10 cellular contexts compared by ENCODE assay signal in genomic region chr5:470961-471749, GRCh38. TPM values are rescaled to one million over a fixed set of nuclear protein-coding genes. Genes with fewer than 3 reads are reported as not detected.
DNase-seq lines count a peak whose midpoint lies in the region; ATAC-seq lines count a peak whose summit lies in the region.
"Had no signal": no experiment of that assay in that cellular context is flagged by ENCODE, and none has a peak within 500 bp of the region (broad histone marks: within the 10 kb centered on the region; RNA-seq: fewer than 3 reads in every experiment).

No MANE protein-coding gene starts in this region.

- H3K27me3 Mint-ChIP-seq in activated CD8-positive, alpha-beta memory T cell treated with anti-CD3 and anti-CD28 coated beads, Interleukin-2, amount 10 ng/mL, durations not matched to agents 7 days and 5 days, result peaks cover 5% of the 10 kb centered on the region
- peaks cover 9% of the 10 kb centered on the region for H3K27me3 Mint-ChIP-seq in T-helper 2 cell treated with Interferon-gamma antibody and Interleukin-4, amounts not matched to agents 5 μg/mL and 100 μg/mL, for 36 hours (ENCODE audit: low read depth)
- peaks cover 17% of the 10 kb centered on the region for H3K27me3 Mint-ChIP-seq in stimulated activated naive CD8-positive, alpha-beta T cell treated with anti-CD3 and anti-CD28 coated beads, Interleukin-15, amount 100 ng/mL, for 72 hours

- ATAC-seq in activated CD8-positive, alpha-beta memory T cell treated with anti-CD3 and anti-CD28 coated beads, Interleukin-2, amount 10 ng/mL, durations not matched to agents 7 days and 5 days, result no peak
- ATAC-seq in left ventricle myocardium superior, result no peak
- no peak for ATAC-seq in stimulated activated naive CD8-positive, alpha-beta T cell treated with anti-CD3 and anti-CD28 coated beads, Interleukin-15, amount 100 ng/mL, for 72 hours
- ATAC-seq in HG03565 (IDR thresholded peaks at IDR 0.05; ENCODE audit: unreplicated experiment), result no peak
- no peak for ATAC-seq in GM19324 (IDR thresholded peaks at IDR 0.05; ENCODE audit: low FRiP score, unreplicated experiment)

- H3K4me1 Mint-ChIP-seq in activated CD8-positive, alpha-beta memory T cell treated with anti-CD3 and anti-CD28 coated beads, Interleukin-2, amount 10 ng/mL, durations not matched to agents 7 days and 5 days, result peaks cover 25% of the 10 kb centered on the region
- H3K4me1 Mint-ChIP-seq in T-helper 2 cell treated with Interferon-gamma antibody and Interleukin-4, amounts not matched to agents 5 μg/mL and 100 μg/mL, for 36 hours (ENCODE audit: low read depth), result peaks cover 14% of the 10 kb centered on the region
- H3K4me1 Mint-ChIP-seq in stimulated activated naive CD8-positive, alpha-beta T cell treated with anti-CD3 and anti-CD28 coated beads, Interleukin-15, amount 100 ng/mL, for 72 hours, result peaks cover 53% of the 10 kb centered on the region

- peaks cover 8% of the 10 kb centered on the region for H3K36me3 Mint-ChIP-seq in activated CD8-positive, alpha-beta memory T cell treated with anti-CD3 and anti-CD28 coated beads, Interleukin-2, amount 10 ng/mL, durations not matched to agents 7 days and 5 days
- H3K36me3 Mint-ChIP-seq in T-helper 2 cell treated with Interferon-gamma antibody and Interleukin-4, amounts not matched to agents 5 μg/mL and 100 μg/mL, for 36 hours (ENCODE audit: low read depth), result peaks cover 23% of the 10 kb centered on the region

- intact Hi-C loops in left ventricle myocardium superior (cut with micrococcal nuclease), result no loop called here

- H3K4me3 Mint-ChIP-seq in activated CD8-positive, alpha-beta memory T cell treated with anti-CD3 and anti-CD28 coated beads, Interleukin-2, amount 10 ng/mL, durations not matched to agents 7 days and 5 days, result peak overlapping the region; percentile 75
- peak overlapping the region; percentile 85 for H3K4me3 Mint-ChIP-seq in T-helper 2 cell treated with Interferon-gamma antibody and Interleukin-4, amounts not matched to agents 5 μg/mL and 100 μg/mL, for 36 hours
- peak overlapping the region; percentile 78 to 92 for H3K4me3 Mint-ChIP-seq in stimulated activated naive CD8-positive, alpha-beta T cell treated with anti-CD3 and anti-CD28 coated beads, Interleukin-15, amount 100 ng/mL, for 72 hours

- CTCF ChIA-PET in activated CD8-positive, alpha-beta memory T cell treated with anti-CD3 and anti-CD28 coated beads, Interleukin-2, amount 10 ng/mL, durations not matched to agents 7 days and 5 days (lab: Charles Lee), result interaction anchor here (1.0 to 4.8 kb wide), 4 partner anchors 25 to 282 kb away, joined by 3 to 28 read pairs (median 10); no protein-coding TSS in a partner anchor

- H3K9me3 Mint-ChIP-seq in activated CD8-positive, alpha-beta memory T cell treated with anti-CD3 and anti-CD28 coated beads, Interleukin-2, amount 10 ng/mL, durations not matched to agents 7 days and 5 days (ENCODE audit: low read depth), result no peaks in the 10 kb centered on the region
- H3K9me3 Mint-ChIP-seq in T-helper 2 cell treated with Interferon-gamma antibody and Interleukin-4, amounts not matched to agents 5 μg/mL and 100 μg/mL, for 36 hours, result no peaks in the 10 kb centered on the region
- no peaks in the 10 kb centered on the region for H3K9me3 Mint-ChIP-seq in stimulated activated naive CD8-positive, alpha-beta T cell treated with anti-CD3 and anti-CD28 coated beads, Interleukin-15, amount 100 ng/mL, for 72 hours

- DNase-seq in activated CD8-positive, alpha-beta memory T cell treated with anti-CD3 and anti-CD28 coated beads, Interleukin-2, amount 10 ng/mL, durations not matched to agents 7 days and 5 days, result no peak
- no peak for DNase-seq in activated CD8-positive, alpha-beta memory T cell treated with anti-CD3 and anti-CD28 coated beads for 24 hours
- DNase-seq in T-helper 2 cell treated with Interferon-gamma antibody and Interleukin-4, amounts not matched to agents 5 μg/mL and 100 μg/mL, for 36 hours (ENCODE audit: low spot score), result no peak
- DNase-seq in left ventricle myocardium superior (peak; percentile 22), NCI-H2227 treated with DMSO at 0.1 percent for 48 hours (lab: John Stamatoyannopoulos, UW) (no peak)
- DNase-seq in stimulated activated naive CD8-positive, alpha-beta T cell treated with anti-CD3 and anti-CD28 coated beads, Interleukin-15, amount 100 ng/mL, for 72 hours, result no peak
- DNase-seq: C1 segment of cervical spinal cord; effector CD4-positive, alpha-beta T cell had no signal

- H3K27ac Mint-ChIP-seq in activated CD8-positive, alpha-beta memory T cell treated with anti-CD3 and anti-CD28 coated beads, Interleukin-2, amount 10 ng/mL, durations not matched to agents 7 days and 5 days, result peak overlapping the region; percentile 79
- H3K27ac Mint-ChIP-seq in T-helper 2 cell treated with Interferon-gamma antibody and Interleukin-4, amounts not matched to agents 5 μg/mL and 100 μg/mL, for 36 hours, result peak overlapping the region; percentile 79
- no peak overlapping the region for H3K27ac Mint-ChIP-seq in stimulated activated naive CD8-positive, alpha-beta T cell treated with anti-CD3 and anti-CD28 coated beads, Interleukin-15, amount 100 ng/mL, for 72 hours

RNA-seq across cellular contexts. Expression of gene EXOC3, which starts 28.2 kb away (rescaled TPM):
- 10 to 100 TPM; 68.2 to 71.2 TPM for total RNA-seq in activated CD8-positive, alpha-beta memory T cell treated with anti-CD3 and anti-CD28 coated beads, Interleukin-2, amount 10 ng/mL, durations not matched to agents 7 days and 5 days
- total RNA-seq in left ventricle myocardium superior, result 49.1 TPM

RNA-seq across cellular contexts. Expression of gene SLC9A3, which starts 53.1 kb away (rescaled TPM):
- total RNA-seq in activated CD8-positive, alpha-beta memory T cell treated with anti-CD3 and anti-CD28 coated beads, Interleukin-2, amount 10 ng/mL, durations not matched to agents 7 days and 5 days, result 1 to 10 TPM; 1.3 to 1.7 TPM
- total RNA-seq in left ventricle myocardium superior, result 1.3 TPM

Comparison
In these comparisons a context has a peak if more than half of its experiments do, and no peak if none do; other contexts are left out.
1. H3K27ac Mint-ChIP-seq: peak in activated CD8-positive, alpha-beta memory T cell treated with anti-CD3 and anti-CD28 coated beads, Interleukin-2, amount 10 ng/mL, durations not matched to agents 7 days and 5 days (single experiment) and T-helper 2 cell treated with Interferon-gamma antibody and Interleukin-4, amounts not matched to agents 5 μg/mL and 100 μg/mL, for 36 hours (single experiment); none in stimulated activated naive CD8-positive, alpha-beta T cell treated with anti-CD3 and anti-CD28 coated beads, Interleukin-15, amount 100 ng/mL, for 72 hours (0 of 2).
2. Peak in every context shown above with its lines, with median percentiles within 50 percentile points of each other: H3K4me3 Mint-ChIP-seq.